ENCODE assay signal across 1 cellular context in the genomic region with DNA sequence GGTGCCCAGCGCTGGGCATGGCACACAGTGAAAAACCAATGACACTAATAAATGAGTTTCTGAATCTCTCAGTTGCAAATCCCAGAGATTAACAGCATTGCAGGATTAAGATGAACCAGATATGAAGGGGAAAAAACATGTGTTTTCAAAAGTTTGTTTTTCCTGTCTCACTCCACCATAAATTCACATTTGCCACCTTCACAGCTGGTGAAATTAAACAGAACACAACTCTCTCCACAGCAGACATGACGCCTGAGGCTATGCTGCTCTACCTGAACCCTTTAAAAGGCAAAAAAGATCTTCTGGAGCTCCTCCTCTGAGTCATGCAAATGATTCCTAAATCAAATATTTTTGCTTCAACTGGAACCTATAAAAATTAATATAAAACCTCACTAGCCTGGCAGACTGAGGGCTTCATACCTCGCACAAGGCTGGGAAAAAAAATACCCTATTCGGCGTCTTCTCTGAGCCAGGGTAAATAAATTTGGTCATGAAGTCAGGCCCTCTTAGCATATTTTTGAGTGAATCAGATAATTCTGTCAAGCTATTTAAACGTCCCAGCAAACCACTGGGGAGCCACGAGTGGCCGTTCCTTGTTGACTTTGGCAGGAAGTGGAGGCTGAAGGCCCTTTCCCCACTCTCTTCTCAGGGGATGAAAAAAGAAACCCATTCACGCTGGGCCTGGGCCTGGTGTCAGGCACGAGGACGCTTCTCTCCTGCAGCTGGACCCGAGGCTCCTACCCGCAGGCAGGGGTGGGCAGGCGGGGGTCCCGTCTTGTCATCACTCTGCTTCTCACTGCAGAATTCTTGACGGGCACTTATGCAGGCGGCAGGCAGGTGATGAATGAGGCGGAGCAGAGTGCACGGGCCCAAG.
TF ChIP-seq lines count a peak whose summit lies in the region.

No MANE protein-coding gene starts in this region.

TF ChIP-seq in GM23338, 12 proteins besides CTCF, POLR2A, EP300 and RAD21 (continued from another document):
- TF ChIP-seq, protein P1, sequence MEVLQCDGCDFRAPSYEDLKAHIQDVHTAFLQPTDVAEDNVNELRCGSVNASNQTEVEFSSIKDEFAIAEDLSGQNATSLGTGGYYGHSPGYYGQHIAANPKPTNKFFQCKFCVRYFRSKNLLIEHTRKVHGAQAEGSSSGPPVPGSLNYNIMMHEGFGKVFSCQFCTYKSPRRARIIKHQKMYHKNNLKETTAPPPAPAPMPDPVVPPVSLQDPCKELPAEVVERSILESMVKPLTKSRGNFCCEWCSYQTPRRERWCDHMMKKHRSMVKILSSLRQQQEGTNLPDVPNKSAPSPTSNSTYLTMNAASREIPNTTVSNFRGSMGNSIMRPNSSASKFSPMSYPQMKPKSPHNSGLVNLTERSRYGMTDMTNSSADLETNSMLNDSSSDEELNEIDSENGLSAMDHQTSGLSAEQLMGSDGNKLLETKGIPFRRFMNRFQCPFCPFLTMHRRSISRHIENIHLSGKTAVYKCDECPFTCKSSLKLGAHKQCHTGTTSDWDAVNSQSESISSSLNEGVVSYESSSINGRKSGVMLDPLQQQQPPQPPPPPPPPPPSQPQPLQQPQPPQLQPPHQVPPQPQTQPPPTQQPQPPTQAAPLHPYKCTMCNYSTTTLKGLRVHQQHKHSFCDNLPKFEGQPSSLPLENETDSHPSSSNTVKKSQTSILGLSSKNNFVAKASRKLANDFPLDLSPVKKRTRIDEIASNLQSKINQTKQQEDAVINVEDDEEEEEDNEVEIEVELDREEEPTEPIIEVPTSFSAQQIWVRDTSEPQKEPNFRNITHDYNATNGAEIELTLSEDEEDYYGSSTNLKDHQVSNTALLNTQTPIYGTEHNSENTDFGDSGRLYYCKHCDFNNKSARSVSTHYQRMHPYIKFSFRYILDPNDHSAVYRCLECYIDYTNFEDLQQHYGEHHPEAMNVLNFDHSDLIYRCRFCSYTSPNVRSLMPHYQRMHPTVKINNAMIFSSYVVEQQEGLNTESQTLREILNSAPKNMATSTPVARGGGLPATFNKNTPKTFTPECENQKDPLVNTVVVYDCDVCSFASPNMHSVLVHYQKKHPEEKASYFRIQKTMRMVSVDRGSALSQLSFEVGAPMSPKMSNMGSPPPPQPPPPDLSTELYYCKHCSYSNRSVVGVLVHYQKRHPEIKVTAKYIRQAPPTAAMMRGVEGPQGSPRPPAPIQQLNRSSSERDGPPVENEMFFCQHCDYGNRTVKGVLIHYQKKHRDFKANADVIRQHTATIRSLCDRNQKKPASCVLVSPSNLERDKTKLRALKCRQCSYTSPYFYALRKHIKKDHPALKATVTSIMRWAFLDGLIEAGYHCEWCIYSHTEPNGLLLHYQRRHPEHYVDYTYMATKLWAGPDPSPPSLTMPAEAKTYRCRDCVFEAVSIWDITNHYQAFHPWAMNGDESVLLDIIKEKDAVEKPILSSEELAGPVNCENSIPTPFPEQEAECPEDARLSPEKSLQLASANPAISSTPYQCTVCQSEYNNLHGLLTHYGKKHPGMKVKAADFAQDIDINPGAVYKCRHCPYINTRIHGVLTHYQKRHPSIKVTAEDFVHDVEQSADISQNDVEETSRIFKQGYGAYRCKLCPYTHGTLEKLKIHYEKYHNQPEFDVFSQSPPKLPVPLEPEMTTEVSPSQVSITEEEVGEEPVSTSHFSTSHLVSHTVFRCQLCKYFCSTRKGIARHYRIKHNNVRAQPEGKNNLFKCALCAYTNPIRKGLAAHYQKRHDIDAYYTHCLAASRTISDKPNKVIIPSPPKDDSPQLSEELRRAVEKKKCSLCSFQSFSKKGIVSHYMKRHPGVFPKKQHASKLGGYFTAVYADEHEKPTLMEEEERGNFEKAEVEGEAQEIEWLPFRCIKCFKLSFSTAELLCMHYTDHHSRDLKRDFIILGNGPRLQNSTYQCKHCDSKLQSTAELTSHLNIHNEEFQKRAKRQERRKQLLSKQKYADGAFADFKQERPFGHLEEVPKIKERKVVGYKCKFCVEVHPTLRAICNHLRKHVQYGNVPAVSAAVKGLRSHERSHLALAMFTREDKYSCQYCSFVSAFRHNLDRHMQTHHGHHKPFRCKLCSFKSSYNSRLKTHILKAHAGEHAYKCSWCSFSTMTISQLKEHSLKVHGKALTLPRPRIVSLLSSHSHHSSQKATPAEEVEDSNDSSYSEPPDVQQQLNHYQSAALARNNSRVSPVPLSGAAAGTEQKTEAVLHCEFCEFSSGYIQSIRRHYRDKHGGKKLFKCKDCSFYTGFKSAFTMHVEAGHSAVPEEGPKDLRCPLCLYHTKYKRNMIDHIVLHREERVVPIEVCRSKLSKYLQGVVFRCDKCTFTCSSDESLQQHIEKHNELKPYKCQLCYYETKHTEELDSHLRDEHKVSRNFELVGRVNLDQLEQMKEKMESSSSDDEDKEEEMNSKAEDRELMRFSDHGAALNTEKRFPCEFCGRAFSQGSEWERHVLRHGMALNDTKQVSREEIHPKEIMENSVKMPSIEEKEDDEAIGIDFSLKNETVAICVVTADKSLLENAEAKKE (CRISPR knock-in tag; IDR thresholded peaks at IDR 0.05) = no peak
- TF ChIP-seq, protein P2, sequence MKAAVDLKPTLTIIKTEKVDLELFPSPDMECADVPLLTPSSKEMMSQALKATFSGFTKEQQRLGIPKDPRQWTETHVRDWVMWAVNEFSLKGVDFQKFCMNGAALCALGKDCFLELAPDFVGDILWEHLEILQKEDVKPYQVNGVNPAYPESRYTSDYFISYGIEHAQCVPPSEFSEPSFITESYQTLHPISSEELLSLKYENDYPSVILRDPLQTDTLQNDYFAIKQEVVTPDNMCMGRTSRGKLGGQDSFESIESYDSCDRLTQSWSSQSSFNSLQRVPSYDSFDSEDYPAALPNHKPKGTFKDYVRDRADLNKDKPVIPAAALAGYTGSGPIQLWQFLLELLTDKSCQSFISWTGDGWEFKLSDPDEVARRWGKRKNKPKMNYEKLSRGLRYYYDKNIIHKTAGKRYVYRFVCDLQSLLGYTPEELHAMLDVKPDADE (IDR thresholded peaks at IDR 0.05) = no peak
- TF ChIP-seq, protein P3, sequence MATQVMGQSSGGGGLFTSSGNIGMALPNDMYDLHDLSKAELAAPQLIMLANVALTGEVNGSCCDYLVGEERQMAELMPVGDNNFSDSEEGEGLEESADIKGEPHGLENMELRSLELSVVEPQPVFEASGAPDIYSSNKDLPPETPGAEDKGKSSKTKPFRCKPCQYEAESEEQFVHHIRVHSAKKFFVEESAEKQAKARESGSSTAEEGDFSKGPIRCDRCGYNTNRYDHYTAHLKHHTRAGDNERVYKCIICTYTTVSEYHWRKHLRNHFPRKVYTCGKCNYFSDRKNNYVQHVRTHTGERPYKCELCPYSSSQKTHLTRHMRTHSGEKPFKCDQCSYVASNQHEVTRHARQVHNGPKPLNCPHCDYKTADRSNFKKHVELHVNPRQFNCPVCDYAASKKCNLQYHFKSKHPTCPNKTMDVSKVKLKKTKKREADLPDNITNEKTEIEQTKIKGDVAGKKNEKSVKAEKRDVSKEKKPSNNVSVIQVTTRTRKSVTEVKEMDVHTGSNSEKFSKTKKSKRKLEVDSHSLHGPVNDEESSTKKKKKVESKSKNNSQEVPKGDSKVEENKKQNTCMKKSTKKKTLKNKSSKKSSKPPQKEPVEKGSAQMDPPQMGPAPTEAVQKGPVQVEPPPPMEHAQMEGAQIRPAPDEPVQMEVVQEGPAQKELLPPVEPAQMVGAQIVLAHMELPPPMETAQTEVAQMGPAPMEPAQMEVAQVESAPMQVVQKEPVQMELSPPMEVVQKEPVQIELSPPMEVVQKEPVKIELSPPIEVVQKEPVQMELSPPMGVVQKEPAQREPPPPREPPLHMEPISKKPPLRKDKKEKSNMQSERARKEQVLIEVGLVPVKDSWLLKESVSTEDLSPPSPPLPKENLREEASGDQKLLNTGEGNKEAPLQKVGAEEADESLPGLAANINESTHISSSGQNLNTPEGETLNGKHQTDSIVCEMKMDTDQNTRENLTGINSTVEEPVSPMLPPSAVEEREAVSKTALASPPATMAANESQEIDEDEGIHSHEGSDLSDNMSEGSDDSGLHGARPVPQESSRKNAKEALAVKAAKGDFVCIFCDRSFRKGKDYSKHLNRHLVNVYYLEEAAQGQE (IDR thresholded peaks at IDR 0.05; ENCODE audit: unreplicated experiment) = no peak
- TF ChIP-seq NANOG (IDR thresholded peaks at IDR 0.05; ENCODE audit: borderline replicate concordance) (no peak), POLR2AphosphoS5 (IDR thresholded peaks at IDR 0.05; ENCODE audit: low read depth) (no peak), ZNF114 (CRISPR knock-in tag; IDR thresholded peaks at IDR 0.05) (no peak), EZH2 (IDR thresholded peaks at IDR 0.05; ENCODE audit: low read depth, unreplicated experiment) (no peak), ZNF331 (CRISPR knock-in tag; IDR thresholded peaks at IDR 0.05; ENCODE audit: low read depth) (no peak), STAT1 (IDR thresholded peaks at IDR 0.05; ENCODE audit: unreplicated experiment) (no peak), CREB1 (CRISPR knock-in tag; IDR thresholded peaks at IDR 0.05; ENCODE audit: low read depth) (no peak)
